24 cellular contexts compared by ENCODE assay signal in the genomic region with DNA sequence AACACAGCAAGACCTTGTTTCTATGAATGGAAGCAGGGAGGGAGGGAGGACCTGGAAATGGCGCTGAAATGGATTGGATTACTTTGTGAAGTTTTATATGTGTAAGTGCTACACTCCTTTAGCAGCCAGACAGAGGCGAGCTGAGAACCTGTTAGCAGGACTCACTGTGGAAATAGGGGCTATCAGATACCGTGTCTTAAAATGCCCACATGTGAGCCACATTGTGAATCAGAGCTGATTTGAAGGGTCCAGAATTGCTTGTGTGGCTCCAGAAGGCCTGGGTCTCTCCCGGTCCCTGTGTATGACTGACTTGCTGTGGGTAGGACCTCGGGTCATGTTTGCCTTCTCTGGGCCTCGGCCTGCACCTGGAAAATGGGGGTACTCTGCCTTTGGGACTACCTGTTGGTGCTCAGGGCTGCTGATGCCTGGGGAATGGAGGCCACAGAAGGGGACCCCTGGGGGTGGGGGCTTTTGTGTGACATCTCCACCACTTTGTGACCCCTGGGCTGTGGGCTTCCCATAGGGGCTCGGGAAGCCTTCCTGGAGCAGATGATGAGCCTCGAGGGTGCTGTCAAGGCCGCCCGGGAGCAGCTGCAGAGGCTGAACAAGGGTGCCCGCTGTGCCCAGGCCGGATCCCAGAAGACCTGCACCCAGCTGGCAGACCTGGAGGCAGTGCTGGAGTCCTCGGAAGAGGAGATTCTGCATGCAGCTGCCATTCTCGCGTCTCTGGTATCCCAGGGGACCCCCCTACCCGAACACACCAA.
"Had no signal": no experiment of that assay in that cellular context is flagged by ENCODE, and none has a peak within 500 bp of the region (broad histone marks: within the 10 kb centered on the region; RNA-seq: fewer than 3 reads in every experiment).

No MANE protein-coding gene starts in this region.

- H3K36me3 ChIP-seq: stomach, suprapubic skin, thoracic aorta, thyroid gland, tibial artery, tibial nerve, transverse colon, upper lobe of left lung, upper lobe of right lung, uterus, vagina had no signal

- H3K9me3 ChIP-seq: stomach, suprapubic skin, testis, thoracic aorta, thyroid gland, tibial artery, tibial nerve, transverse colon, upper lobe of left lung, upper lobe of right lung, uterus, vagina had no signal

- H3K4me1 ChIP-seq: stomach, suprapubic skin, testis, tibial artery, tibial nerve, transverse colon, upper lobe of left lung, upper lobe of right lung, uterus, vagina had no signal

- FAIRE-seq: urothelium cell line had no signal

- H3K27me3 ChIP-seq: suprapubic skin, testis, thyroid gland, tibial nerve, transverse colon, upper lobe of left lung, upper lobe of right lung, uterus, vagina had no signal

- H3K4me3 ChIP-seq: stomach, suprapubic skin, testis, thoracic aorta, thyroid gland, tibial artery, tibial nerve, transverse colon, upper lobe of left lung, upper lobe of right lung, uterus, vagina had no signal

- H3K27ac ChIP-seq: stomach, suprapubic skin, testis, thoracic aorta, thyroid gland, tibial artery, tibial nerve, transverse colon, upper lobe of left lung, upper lobe of right lung, uterus, vagina had no signal

- DNase-seq: stimulated activated CD4-positive, alpha-beta T cell treated with anti-CD3 and anti-CD28 coated beads, Interleukin-2, amount 100 ng/mL, for 48 hours; stimulated activated CD4-positive, alpha-beta T cell treated with anti-CD3 and anti-CD28 coated beads, Interleukin-4, amount 100 ng/mL, for 1 hour; stimulated activated CD4-positive, alpha-beta T cell treated with anti-CD3 and anti-CD28 coated beads, Interleukin-4, amount 100 ng/mL, for 24 hours; stimulated activated CD4-positive, alpha-beta T cell treated with anti-CD3 and anti-CD28 coated beads, Interleukin-4, amount 100 ng/mL, for 4 hours; stimulated activated CD8-positive, alpha-beta memory T cell treated with anti-CD3 and anti-CD28 coated beads, Interleukin-4, amount 100 ng/mL, for 48 hours; stimulated activated naive B cell treated with anti-CD40 and anti-IgM and Interleukin-4, amounts not matched to agents 10 μg/mL and 1 μg/mL and 100 μg/mL, for 72 hours; stimulated activated naive CD4-positive, alpha-beta T cell treated with Interleukin-2 at 50 U/mL for 16 hours; stimulated activated naive CD8-positive, alpha-beta T cell treated with anti-CD3 and anti-CD28 coated beads, Interleukin-15, amount 100 ng/mL, for 72 hours; stimulated activated naive CD8-positive, alpha-beta T cell treated with anti-CD3 and anti-CD28 coated beads, Interleukin-15, Interleukin-2, amounts not matched to agents 100 U/mL and 50 U/mL, for 24 hours; stomach; substantia nigra; testis; thyroid gland; tibial artery; transverse colon; trophoblast cell; upper lobe of left lung; upper lobe of right lung; uterus had no signal
